1 cellular context compared by ENCODE assay signal in genomic region chr2:100291152-100291970, GRCh38.
A peak's percentile ranks its signal among the peaks of the same experiment; 100 is the strongest.
TF ChIP-seq lines count a peak whose summit lies in the region.

No MANE protein-coding gene starts in this region.

TF ChIP-seq in K562, 482 proteins besides CTCF, POLR2A, EP300 and RAD21 (continued from another document and continues in another):
- TF ChIP-seq CREB5 (CRISPR knock-in tag; IDR thresholded peaks at IDR 0.05), result no peak
- TF ChIP-seq ZHX1 (conservative IDR thresholded peaks at IDR 0.05; ENCODE audit: low read length), result no peak
- peak; percentile 54 to 57 for TF ChIP-seq KDM1A (IDR thresholded peaks at IDR 0.05)
- peak; percentile 69 for TF ChIP-seq PKNOX1 (IDR thresholded peaks at IDR 0.05)
- TF ChIP-seq YY1 (IDR thresholded peaks at IDR 0.05; ENCODE audit: borderline replicate concordance in 1 of 3, control insufficient read depth in 1 of 3, extremely low read depth in 1 of 3, insufficient read depth in 3 of 3, insufficient read length in 1 of 3, insufficient replicate concordance in 2 of 3, low read depth in 1 of 3, low read length in 2 of 3), result no peak
- no peak for TF ChIP-seq RBM17 (IDR thresholded peaks at IDR 0.05; ENCODE audit: borderline replicate concordance, low read depth, low read length)
- TF ChIP-seq, protein P1, sequence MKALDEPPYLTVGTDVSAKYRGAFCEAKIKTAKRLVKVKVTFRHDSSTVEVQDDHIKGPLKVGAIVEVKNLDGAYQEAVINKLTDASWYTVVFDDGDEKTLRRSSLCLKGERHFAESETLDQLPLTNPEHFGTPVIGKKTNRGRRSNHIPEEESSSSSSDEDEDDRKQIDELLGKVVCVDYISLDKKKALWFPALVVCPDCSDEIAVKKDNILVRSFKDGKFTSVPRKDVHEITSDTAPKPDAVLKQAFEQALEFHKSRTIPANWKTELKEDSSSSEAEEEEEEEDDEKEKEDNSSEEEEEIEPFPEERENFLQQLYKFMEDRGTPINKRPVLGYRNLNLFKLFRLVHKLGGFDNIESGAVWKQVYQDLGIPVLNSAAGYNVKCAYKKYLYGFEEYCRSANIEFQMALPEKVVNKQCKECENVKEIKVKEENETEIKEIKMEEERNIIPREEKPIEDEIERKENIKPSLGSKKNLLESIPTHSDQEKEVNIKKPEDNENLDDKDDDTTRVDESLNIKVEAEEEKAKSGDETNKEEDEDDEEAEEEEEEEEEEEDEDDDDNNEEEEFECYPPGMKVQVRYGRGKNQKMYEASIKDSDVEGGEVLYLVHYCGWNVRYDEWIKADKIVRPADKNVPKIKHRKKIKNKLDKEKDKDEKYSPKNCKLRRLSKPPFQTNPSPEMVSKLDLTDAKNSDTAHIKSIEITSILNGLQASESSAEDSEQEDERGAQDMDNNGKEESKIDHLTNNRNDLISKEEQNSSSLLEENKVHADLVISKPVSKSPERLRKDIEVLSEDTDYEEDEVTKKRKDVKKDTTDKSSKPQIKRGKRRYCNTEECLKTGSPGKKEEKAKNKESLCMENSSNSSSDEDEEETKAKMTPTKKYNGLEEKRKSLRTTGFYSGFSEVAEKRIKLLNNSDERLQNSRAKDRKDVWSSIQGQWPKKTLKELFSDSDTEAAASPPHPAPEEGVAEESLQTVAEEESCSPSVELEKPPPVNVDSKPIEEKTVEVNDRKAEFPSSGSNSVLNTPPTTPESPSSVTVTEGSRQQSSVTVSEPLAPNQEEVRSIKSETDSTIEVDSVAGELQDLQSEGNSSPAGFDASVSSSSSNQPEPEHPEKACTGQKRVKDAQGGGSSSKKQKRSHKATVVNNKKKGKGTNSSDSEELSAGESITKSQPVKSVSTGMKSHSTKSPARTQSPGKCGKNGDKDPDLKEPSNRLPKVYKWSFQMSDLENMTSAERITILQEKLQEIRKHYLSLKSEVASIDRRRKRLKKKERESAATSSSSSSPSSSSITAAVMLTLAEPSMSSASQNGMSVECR (CRISPR knock-in tag; IDR thresholded peaks at IDR 0.05), result no peak
- TF ChIP-seq FOS (IDR thresholded peaks at IDR 0.05; ENCODE audit: extremely low read depth, insufficient read length), result peak; percentile 84
- TF ChIP-seq, protein P2, sequence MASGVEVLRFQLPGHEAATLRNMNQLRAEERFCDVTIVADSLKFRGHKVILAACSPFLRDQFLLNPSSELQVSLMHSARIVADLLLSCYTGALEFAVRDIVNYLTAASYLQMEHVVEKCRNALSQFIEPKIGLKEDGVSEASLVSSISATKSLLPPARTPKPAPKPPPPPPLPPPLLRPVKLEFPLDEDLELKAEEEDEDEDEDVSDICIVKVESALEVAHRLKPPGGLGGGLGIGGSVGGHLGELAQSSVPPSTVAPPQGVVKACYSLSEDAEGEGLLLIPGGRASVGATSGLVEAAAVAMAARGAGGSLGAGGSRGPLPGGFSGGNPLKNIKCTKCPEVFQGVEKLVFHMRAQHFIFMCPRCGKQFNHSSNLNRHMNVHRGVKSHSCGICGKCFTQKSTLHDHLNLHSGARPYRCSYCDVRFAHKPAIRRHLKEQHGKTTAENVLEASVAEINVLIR (CRISPR knock-in tag; IDR thresholded peaks at IDR 0.05), result 0 out of 2 replicates have a peak, but pooled peaks have one; percentile 39
- TF ChIP-seq THRAP3 (IDR thresholded peaks at IDR 0.05; ENCODE audit: borderline replicate concordance), result no peak
- no peak for TF ChIP-seq TAF15 (IDR thresholded peaks at IDR 0.05; ENCODE audit: low read depth, low read length)
- no peak for TF ChIP-seq NR4A1 (CRISPR knock-in tag; IDR thresholded peaks at IDR 0.05)
- 0 out of 2 replicates have a peak, but pooled peaks have one; percentile 43 for TF ChIP-seq NR4A1 (tag; IDR thresholded peaks at IDR 0.05)
- no peak for TF ChIP-seq WHSC1 (IDR thresholded peaks at IDR 0.05; ENCODE audit: low read length)
- TF ChIP-seq E2F3 (CRISPR knock-in tag; IDR thresholded peaks at IDR 0.05), result no peak
- TF ChIP-seq, protein P3, sequence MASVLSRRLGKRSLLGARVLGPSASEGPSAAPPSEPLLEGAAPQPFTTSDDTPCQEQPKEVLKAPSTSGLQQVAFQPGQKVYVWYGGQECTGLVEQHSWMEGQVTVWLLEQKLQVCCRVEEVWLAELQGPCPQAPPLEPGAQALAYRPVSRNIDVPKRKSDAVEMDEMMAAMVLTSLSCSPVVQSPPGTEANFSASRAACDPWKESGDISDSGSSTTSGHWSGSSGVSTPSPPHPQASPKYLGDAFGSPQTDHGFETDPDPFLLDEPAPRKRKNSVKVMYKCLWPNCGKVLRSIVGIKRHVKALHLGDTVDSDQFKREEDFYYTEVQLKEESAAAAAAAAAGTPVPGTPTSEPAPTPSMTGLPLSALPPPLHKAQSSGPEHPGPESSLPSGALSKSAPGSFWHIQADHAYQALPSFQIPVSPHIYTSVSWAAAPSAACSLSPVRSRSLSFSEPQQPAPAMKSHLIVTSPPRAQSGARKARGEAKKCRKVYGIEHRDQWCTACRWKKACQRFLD (CRISPR knock-in tag; IDR thresholded peaks at IDR 0.05), result peak; percentile 37; the same call in 1 of the 2 replicates
- no peak for TF ChIP-seq HINFP (tag; conservative IDR thresholded peaks at IDR 0.05; ENCODE audit: low read depth)
- TF ChIP-seq, protein P4, sequence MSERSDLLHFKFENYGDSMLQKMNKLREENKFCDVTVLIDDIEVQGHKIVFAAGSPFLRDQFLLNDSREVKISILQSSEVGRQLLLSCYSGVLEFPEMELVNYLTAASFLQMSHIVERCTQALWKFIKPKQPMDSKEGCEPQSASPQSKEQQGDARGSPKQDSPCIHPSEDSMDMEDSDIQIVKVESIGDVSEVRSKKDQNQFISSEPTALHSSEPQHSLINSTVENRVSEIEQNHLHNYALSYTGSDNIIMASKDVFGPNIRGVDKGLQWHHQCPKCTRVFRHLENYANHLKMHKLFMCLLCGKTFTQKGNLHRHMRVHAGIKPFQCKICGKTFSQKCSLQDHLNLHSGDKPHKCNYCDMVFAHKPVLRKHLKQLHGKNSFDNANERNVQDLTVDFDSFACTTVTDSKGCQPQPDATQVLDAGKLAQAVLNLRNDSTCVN (CRISPR knock-in tag; IDR thresholded peaks at IDR 0.05), result 0 out of 2 replicates have a peak, but pooled peaks have one; percentile 9
- TF ChIP-seq POLR3G (IDR thresholded peaks at IDR 0.05; ENCODE audit: extremely low read depth, insufficient read length, insufficient replicate concordance), result no peak
- peak in 1 of 2 experiments; percentile 65; a peak in 1 of 4 replicates for TF ChIP-seq TEAD1 (CRISPR knock-in tag; IDR thresholded peaks at IDR 0.05)
- TF ChIP-seq ZNF77 (CRISPR knock-in tag; IDR thresholded peaks at IDR 0.05), result no peak
- TF ChIP-seq SAFB2 (IDR thresholded peaks at IDR 0.05; ENCODE audit: borderline replicate concordance, low read depth, low read length, severe bottlenecking), result no peak
- no peak for TF ChIP-seq KLF16 (IDR thresholded peaks at IDR 0.05)
- no peak for TF ChIP-seq SIN3B (IDR thresholded peaks at IDR 0.05; ENCODE audit: low read depth)
- TF ChIP-seq RHOXF2B (CRISPR knock-in tag; conservative IDR thresholded peaks at IDR 0.05), result no peak
- TF ChIP-seq, protein P5, sequence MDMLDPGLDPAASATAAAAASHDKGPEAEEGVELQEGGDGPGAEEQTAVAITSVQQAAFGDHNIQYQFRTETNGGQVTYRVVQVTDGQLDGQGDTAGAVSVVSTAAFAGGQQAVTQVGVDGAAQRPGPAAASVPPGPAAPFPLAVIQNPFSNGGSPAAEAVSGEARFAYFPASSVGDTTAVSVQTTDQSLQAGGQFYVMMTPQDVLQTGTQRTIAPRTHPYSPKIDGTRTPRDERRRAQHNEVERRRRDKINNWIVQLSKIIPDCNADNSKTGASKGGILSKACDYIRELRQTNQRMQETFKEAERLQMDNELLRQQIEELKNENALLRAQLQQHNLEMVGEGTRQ (CRISPR knock-in tag; IDR thresholded peaks at IDR 0.05), result no peak
- TF ChIP-seq ZKSCAN1 (IDR thresholded peaks at IDR 0.05; ENCODE audit: low read depth, low read length), result no peak
- peak; percentile 69 for TF ChIP-seq SMAD4 (CRISPR knock-in tag; conservative IDR thresholded peaks at IDR 0.05)
- no peak for TF ChIP-seq NFRKB (IDR thresholded peaks at IDR 0.05; ENCODE audit: low read depth)
- TF ChIP-seq, protein P6, sequence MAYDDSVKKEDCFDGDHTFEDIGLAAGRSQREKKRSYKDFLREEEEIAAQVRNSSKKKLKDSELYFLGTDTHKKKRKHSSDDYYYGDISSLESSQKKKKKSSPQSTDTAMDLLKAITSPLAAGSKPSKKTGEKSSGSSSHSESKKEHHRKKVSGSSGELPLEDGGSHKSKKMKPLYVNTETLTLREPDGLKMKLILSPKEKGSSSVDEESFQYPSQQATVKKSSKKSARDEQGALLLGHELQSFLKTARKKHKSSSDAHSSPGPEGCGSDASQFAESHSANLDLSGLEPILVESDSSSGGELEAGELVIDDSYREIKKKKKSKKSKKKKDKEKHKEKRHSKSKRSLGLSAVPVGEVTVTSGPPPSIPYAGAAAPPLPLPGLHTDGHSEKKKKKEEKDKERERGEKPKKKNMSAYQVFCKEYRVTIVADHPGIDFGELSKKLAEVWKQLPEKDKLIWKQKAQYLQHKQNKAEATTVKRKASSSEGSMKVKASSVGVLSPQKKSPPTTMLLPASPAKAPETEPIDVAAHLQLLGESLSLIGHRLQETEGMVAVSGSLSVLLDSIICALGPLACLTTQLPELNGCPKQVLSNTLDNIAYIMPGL (CRISPR knock-in tag; IDR thresholded peaks at IDR 0.05), result no peak
- no peak for TF ChIP-seq U2AF2 (optimal IDR thresholded peaks at IDR 0.05; ENCODE audit: low read depth, low read length)
- TF ChIP-seq ARHGAP35 (IDR thresholded peaks at IDR 0.05; ENCODE audit: partially characterized antibody), result no peak
- TF ChIP-seq SNIP1 (IDR thresholded peaks at IDR 0.05; ENCODE audit: low read depth), result no peak
- TF ChIP-seq MEF2A (IDR thresholded peaks at IDR 0.05; ENCODE audit: control insufficient read depth, low read depth, low read length), result 0 out of 2 replicates have a peak, but pooled peaks have one; percentile 34
- no peak for TF ChIP-seq UBTF (IDR thresholded peaks at IDR 0.05; ENCODE audit: borderline replicate concordance in 1 of 2, low read depth in 2 of 2, low read length in 2 of 2)
- peak; percentile 50 for TF ChIP-seq TAF1 (IDR thresholded peaks at IDR 0.05; ENCODE audit: control insufficient read depth, extremely low read depth, insufficient read depth, low read length, severe bottlenecking)
- TF ChIP-seq ZNF124 (CRISPR knock-in tag; IDR thresholded peaks at IDR 0.05), result no peak
- TF ChIP-seq STAG1 (CRISPR knock-in tag; IDR thresholded peaks at IDR 0.05; ENCODE audit: borderline replicate concordance), result no peak
- peak; percentile 84 for TF ChIP-seq CBFA2T2 (conservative IDR thresholded peaks at IDR 0.05)
- TF ChIP-seq CTBP1 (IDR thresholded peaks at IDR 0.05; ENCODE audit: borderline replicate concordance), result peak; percentile 97
